ENCODE assay signal across 8 cellular contexts in the genomic region with DNA sequence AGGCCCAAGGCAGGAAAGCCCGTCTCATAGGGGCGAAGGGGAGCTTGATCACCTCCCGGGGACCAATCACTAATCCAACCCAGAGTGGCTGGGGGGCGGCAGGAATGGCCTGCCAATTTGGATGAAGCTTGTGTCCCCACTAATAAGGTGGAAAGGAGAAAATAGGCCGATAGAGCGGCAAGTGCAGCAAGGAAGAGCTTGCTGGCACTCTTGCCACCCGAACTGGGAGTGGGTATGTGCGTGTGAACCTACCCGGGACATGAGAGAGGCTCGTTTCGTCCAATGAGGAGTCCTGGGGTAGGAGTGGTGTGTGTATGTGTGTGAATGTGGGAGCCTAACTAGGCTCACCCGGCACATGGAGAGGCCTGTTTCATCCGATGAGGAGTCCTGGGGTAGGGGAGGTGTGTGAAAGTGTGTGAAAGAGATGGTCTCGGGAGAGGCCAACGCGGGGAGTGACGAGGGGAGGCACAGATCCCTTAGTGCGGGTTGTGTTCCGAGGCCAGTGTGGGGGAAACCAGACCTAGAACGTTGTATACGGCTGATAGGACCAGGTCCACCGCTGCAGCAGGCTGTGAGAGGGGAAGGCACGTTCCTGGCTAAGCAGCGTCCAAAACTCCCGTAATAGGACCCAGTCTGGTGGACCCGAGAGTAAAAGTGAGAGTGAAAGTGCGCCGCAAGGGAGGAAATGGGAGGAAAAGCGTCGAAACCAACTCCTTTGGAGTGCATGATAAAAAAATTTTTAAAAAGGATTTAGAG. TPM values are rescaled to one million over a fixed set of nuclear protein-coding genes. Genes with fewer than 3 reads are reported as not detected.
DNase-seq lines count a peak whose midpoint lies in the region; ATAC-seq, FAIRE-seq and TF ChIP-seq lines count a peak whose summit lies in the region.

No MANE protein-coding gene starts in this region.

- peak; percentile 48 to 82 (median 68) for ATAC-seq in heart right ventricle
- peak; percentile 61 to 65 (median 62) for ATAC-seq in psoas muscle
- no peak for ATAC-seq in HG02970 (IDR thresholded peaks at IDR 0.05; ENCODE audit: low FRiP score, unreplicated experiment)

- DNase-seq in AG10803 (ENCODE audit: low read depth) (peak; percentile 74), MG63 (peak; percentile 25), heart right ventricle (peak in 1 of 2 donors; percentile 27), psoas muscle (peak; percentile 37 to 67), frontal cortex (ENCODE audit: low spot score in 2 of 2) (no peak)
- peak; percentile 67 for DNase-seq in activated effector memory CD4-positive, alpha-beta T cell treated with anti-CD3 and anti-CD28 coated beads, Interleukin-2, amount 50 U/mL, for 16 hours
- DNase-seq in activated T-helper 2 cell treated with anti-CD3 and anti-CD28 coated beads, Interferon-gamma antibody, Interleukin-2, Interleukin-4, amounts not matched to agents 10 μg/mL and 5 μg/mL and 100 μg/mL, durations not matched to agents 14 hours and 24 hours and 36 hours (ENCODE audit: low spot score) = no peak

- no peaks in the 10 kb centered on the region for H3K36me3 Mint-ChIP-seq in activated T-helper 2 cell treated with anti-CD3 and anti-CD28 coated beads, Interferon-gamma antibody, Interleukin-2, Interleukin-4, amounts not matched to agents 10 μg/mL and 5 μg/mL and 100 μg/mL, durations not matched to agents 14 hours and 24 hours and 36 hours (ENCODE audit: low read depth)

- TF ChIP-seq CTCF in AG10803 (conservative IDR thresholded peaks at IDR 0.05; ENCODE audit: low read length) (no peak), heart right ventricle (IDR thresholded peaks at IDR 0.05) (no peak), psoas muscle (IDR thresholded peaks at IDR 0.05) (no peak)

- H3K27ac Mint-ChIP-seq in activated T-helper 2 cell treated with anti-CD3 and anti-CD28 coated beads, Interferon-gamma antibody, Interleukin-2, Interleukin-4, amounts not matched to agents 10 μg/mL and 5 μg/mL and 100 μg/mL, durations not matched to agents 14 hours and 24 hours and 36 hours = no peak overlapping the region

- intact Hi-C loops in heart right ventricle (cut with DNase I) = loop anchor here in 1 of 10 donors (10.0 kb wide), 1 partner anchor 54 kb away; a partner anchor contains a TSS
- intact Hi-C loops in psoas muscle (cut with DNase I) = no loop called here
- intact Hi-C loops in activated T-helper 2 cell treated with anti-CD3 and anti-CD28 coated beads, Interferon-gamma antibody, Interleukin-2, Interleukin-4, amounts not matched to agents 10 μg/mL and 5 μg/mL and 100 μg/mL, durations not matched to agents 14 hours and 24 hours and 36 hours (cut with micrococcal nuclease) = loop anchor here (2.0 kb wide), 1 partner anchor 54 kb away; a partner anchor contains a TSS

- H3K36me3 ChIP-seq in MG63 (no peaks in the 10 kb centered on the region), heart right ventricle (no peaks in the 10 kb centered on the region), psoas muscle (ENCODE audit: insufficient read depth in 1 of 2, low read depth in 1 of 2) (no peaks in the 10 kb centered on the region)

- H3K27me3 ChIP-seq in MG63 = no peaks in the 10 kb centered on the region
- H3K27me3 ChIP-seq in heart right ventricle = no peaks in the 10 kb centered on the region
- H3K27me3 ChIP-seq in psoas muscle (ENCODE audit: insufficient read depth in 3 of 3, low read length in 2 of 3) = no peaks in the 10 kb centered on the region

- H3K4me1 ChIP-seq in heart right ventricle (peaks cover 0 to 27% (median 16%) of the 10 kb centered on the region in 9 donors), psoas muscle (peaks cover 4% of the 10 kb centered on the region)

- H3K27me3 Mint-ChIP-seq in activated T-helper 2 cell treated with anti-CD3 and anti-CD28 coated beads, Interferon-gamma antibody, Interleukin-2, Interleukin-4, amounts not matched to agents 10 μg/mL and 5 μg/mL and 100 μg/mL, durations not matched to agents 14 hours and 24 hours and 36 hours (ENCODE audit: low read depth) = peaks cover 2% of the 10 kb centered on the region

- WGBS in heart right ventricle, 2 donors = 9% methylated on average over 30 of the region's 30 CpGs
- 5 to 8% (median 5%) methylated on average over 30 of the region's 30 CpGs for WGBS in psoas muscle, 3 donors

- H3K4me3 Mint-ChIP-seq in activated T-helper 2 cell treated with anti-CD3 and anti-CD28 coated beads, Interferon-gamma antibody, Interleukin-2, Interleukin-4, amounts not matched to agents 10 μg/mL and 5 μg/mL and 100 μg/mL, durations not matched to agents 14 hours and 24 hours and 36 hours (ENCODE audit: low read depth) = no peak overlapping the region

- no peaks in the 10 kb centered on the region for H3K4me1 Mint-ChIP-seq in activated T-helper 2 cell treated with anti-CD3 and anti-CD28 coated beads, Interferon-gamma antibody, Interleukin-2, Interleukin-4, amounts not matched to agents 10 μg/mL and 5 μg/mL and 100 μg/mL, durations not matched to agents 14 hours and 24 hours and 36 hours (ENCODE audit: low read depth)

- no peaks in the 10 kb centered on the region for H3K9me3 ChIP-seq in MG63
- no peaks in the 10 kb centered on the region for H3K9me3 ChIP-seq in heart right ventricle
- H3K9me3 ChIP-seq in psoas muscle = no peaks in the 10 kb centered on the region

- peak overlapping the region in 9 of 10 donors; percentile 20 to 85 (median 78) for H3K27ac ChIP-seq in heart right ventricle
- peak overlapping the region; percentile 18 for H3K27ac ChIP-seq in psoas muscle

- no peaks in the 10 kb centered on the region for H3K9me3 Mint-ChIP-seq in activated T-helper 2 cell treated with anti-CD3 and anti-CD28 coated beads, Interferon-gamma antibody, Interleukin-2, Interleukin-4, amounts not matched to agents 10 μg/mL and 5 μg/mL and 100 μg/mL, durations not matched to agents 14 hours and 24 hours and 36 hours

- no peak for FAIRE-seq in frontal cortex (lab: Jason Lieb, UNC)

- H3K4me3 ChIP-seq in AG10803 (ENCODE audit: low read length) = peak overlapping the region; percentile 66
- H3K4me3 ChIP-seq in MG63 = peak overlapping the region; percentile 41
- peak overlapping the region; percentile 26 to 71 (median 60) for H3K4me3 ChIP-seq in heart right ventricle
- H3K4me3 ChIP-seq in psoas muscle = peak overlapping the region; percentile 75

RNA-seq across cellular contexts. Expression of a gene that starts 47.1 kb away (rescaled TPM):
- total RNA-seq in MG63 (2014; rRNA removed; shearing (Covaris generic); ENCODE audit: low replicate concordance) = 4.8 and 10.0 TPM in 2 replicates
- total RNA-seq in heart right ventricle (10 to 100 TPM in 7 of 10 donors, 1 to 10 TPM in 3; 9.1 to 15.8 (median 12.4) TPM), psoas muscle (10 to 100 TPM; 15.7 to 40.5 (median 20.1) TPM), frontal cortex (63.6 TPM)
- polyA plus RNA-seq in heart right ventricle (1 to 10 TPM; 2.4 to 4.0 TPM), psoas muscle (10 to 100 TPM in 1 of 3 donors, 1 to 10 TPM in 2; 3.7 to 11.3 (median 7.3) TPM)
- 45.5 and 51.4 TPM in 2 replicates for total RNA-seq in activated T-helper 2 cell treated with anti-CD3 and anti-CD28 coated beads, Interferon-gamma antibody, Interleukin-2, Interleukin-4, amounts not matched to agents 10 μg/mL and 5 μg/mL and 100 μg/mL, durations not matched to agents 14 hours and 24 hours and 36 hours

RNA-seq across cellular contexts. Expression of a gene that starts 47.8 kb away (rescaled TPM):
- total RNA-seq in MG63 (2014; rRNA removed; shearing (Covaris generic); ENCODE audit: low replicate concordance) = not detected in 2 replicates
- under 1 TPM in 1 of 10 donors, not detected in 9; 0.72 TPM for total RNA-seq in heart right ventricle
- under 1 TPM in 1 of 2 donors, not detected in 1; 0.03 TPM for polyA plus RNA-seq in heart right ventricle
- under 1 TPM in 2 of 4 donors, not detected in 2; 0.17 to 0.48 TPM for total RNA-seq in psoas muscle
- polyA plus RNA-seq in psoas muscle = under 1 TPM in 2 of 3 donors, not detected in 1; 0.03 to 0.19 TPM
- 1.6 and 3.1 TPM in 2 replicates for total RNA-seq in activated T-helper 2 cell treated with anti-CD3 and anti-CD28 coated beads, Interferon-gamma antibody, Interleukin-2, Interleukin-4, amounts not matched to agents 10 μg/mL and 5 μg/mL and 100 μg/mL, durations not matched to agents 14 hours and 24 hours and 36 hours
- total RNA-seq in frontal cortex = under 0.01 TPM

RNA-seq across cellular contexts. Expression of a gene that starts 54.1 kb away (rescaled TPM):
- total RNA-seq in MG63 (2014; rRNA removed; shearing (Covaris generic); ENCODE audit: low replicate concordance) = 16.5 and 30.2 TPM in 2 replicates
- total RNA-seq in heart right ventricle (1,000 to 10,000 TPM in 3 of 10 donors, 100 to 1,000 TPM in 7; 740 to 1,542 (median 874) TPM), psoas muscle (1,000 to 10,000 TPM in 1 of 4 donors, 100 to 1,000 TPM in 3; 562 to 1,153 (median 698) TPM), frontal cortex (37.9 TPM)
- polyA plus RNA-seq in heart right ventricle (100 to 1,000 TPM; 256 to 437 TPM), psoas muscle (100 to 1,000 TPM; 447 to 626 (median 616) TPM)
- total RNA-seq in activated T-helper 2 cell treated with anti-CD3 and anti-CD28 coated beads, Interferon-gamma antibody, Interleukin-2, Interleukin-4, amounts not matched to agents 10 μg/mL and 5 μg/mL and 100 μg/mL, durations not matched to agents 14 hours and 24 hours and 36 hours = 104 and 108 TPM in 2 replicates

RNA-seq across cellular contexts. Expression of a gene that starts 54.4 kb away (rescaled TPM):
- 141 and 162 TPM in 2 replicates for total RNA-seq in MG63 (2014; rRNA removed; shearing (Covaris generic); ENCODE audit: low replicate concordance)
- total RNA-seq in heart right ventricle (100 to 1,000 TPM; 298 to 686 (median 410) TPM), psoas muscle (100 to 1,000 TPM; 294 to 617 (median 391) TPM), frontal cortex (85.2 TPM)
- polyA plus RNA-seq in heart right ventricle (100 to 1,000 TPM; 143 to 192 TPM), psoas muscle (100 to 1,000 TPM; 195 to 370 (median 350) TPM)
- total RNA-seq in activated T-helper 2 cell treated with anti-CD3 and anti-CD28 coated beads, Interferon-gamma antibody, Interleukin-2, Interleukin-4, amounts not matched to agents 10 μg/mL and 5 μg/mL and 100 μg/mL, durations not matched to agents 14 hours and 24 hours and 36 hours = 134 and 137 TPM in 2 replicates

Comparison
In these comparisons a context has a peak if more than half of its experiments do, and no peak if none do; other contexts are left out.
1. DNase-seq: peak in AG10803 (single experiment), MG63 (single experiment), activated effector memory CD4-positive, alpha-beta T cell treated with anti-CD3 and anti-CD28 coated beads, Interleukin-2, amount 50 U/mL, for 16 hours (single experiment) and psoas muscle (2 of 2); none in activated T-helper 2 cell treated with anti-CD3 and anti-CD28 coated beads, Interferon-gamma antibody, Interleukin-2, Interleukin-4, amounts not matched to agents 10 μg/mL and 5 μg/mL and 100 μg/mL, durations not matched to agents 14 hours and 24 hours and 36 hours (single experiment) and frontal cortex (0 of 2).
2. Peak in every context shown above with its lines, with median percentiles within 50 percentile points of each other: H3K4me3 ChIP-seq.